Comparison of ENCODE assay signal across 1 cellular context in the genomic region with DNA sequence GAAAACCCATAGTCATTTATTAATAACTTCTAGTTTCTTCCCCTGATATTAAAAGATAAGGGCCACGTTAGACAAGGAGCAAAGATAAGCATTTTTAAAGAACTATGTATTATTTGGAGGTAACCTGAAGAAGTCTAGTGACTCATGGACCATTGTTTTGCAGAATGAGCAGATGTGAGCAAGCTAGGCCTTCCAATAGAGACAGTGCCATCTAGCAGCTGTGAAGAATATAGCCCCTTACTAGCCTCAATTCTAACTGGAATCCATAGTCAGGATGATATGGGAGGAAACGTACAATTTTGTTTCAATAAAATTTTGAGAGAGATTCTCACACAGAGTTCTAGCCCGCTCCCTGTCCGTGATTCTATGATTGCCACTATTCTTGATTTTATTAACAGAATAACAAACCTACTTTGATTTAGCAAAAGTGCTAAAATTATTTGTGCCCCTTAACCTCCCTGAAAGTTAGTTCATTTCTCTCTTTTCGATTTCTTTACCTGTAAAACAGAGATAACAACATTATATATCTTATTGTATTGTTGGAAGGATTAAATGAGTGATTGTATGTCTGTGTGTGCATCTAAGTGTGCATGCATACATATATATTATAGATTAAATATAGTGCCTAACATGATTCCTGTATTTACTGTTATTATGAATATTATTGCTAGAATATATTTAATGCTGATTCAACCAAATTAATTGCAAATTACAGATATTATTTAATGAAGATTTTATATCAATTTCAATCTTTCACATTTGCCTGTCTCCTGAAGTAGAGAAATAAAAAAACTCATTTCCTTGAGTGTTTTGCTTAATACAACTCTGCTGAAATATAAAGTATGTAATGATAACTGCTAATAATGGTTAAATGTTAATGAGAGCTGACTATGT.
TF ChIP-seq lines count a peak whose summit lies in the region.

No MANE protein-coding gene starts in this region.

TF ChIP-seq in H1, 55 proteins besides CTCF, POLR2A, EP300 and RAD21:
- TF ChIP-seq YY1 (IDR thresholded peaks at IDR 0.05; ENCODE audit: low read depth, low read length) (no peak), TCF12 (IDR thresholded peaks at IDR 0.05; ENCODE audit: low read depth, low read length) (0 out of 2 replicates have a peak, but pooled peaks have one; percentile 67), JUND (IDR thresholded peaks at IDR 0.05; ENCODE audit: low read length) (peak; percentile 76)
TF ChIP-seq in H1: peak in this region for 2.
